In the genomic region with DNA sequence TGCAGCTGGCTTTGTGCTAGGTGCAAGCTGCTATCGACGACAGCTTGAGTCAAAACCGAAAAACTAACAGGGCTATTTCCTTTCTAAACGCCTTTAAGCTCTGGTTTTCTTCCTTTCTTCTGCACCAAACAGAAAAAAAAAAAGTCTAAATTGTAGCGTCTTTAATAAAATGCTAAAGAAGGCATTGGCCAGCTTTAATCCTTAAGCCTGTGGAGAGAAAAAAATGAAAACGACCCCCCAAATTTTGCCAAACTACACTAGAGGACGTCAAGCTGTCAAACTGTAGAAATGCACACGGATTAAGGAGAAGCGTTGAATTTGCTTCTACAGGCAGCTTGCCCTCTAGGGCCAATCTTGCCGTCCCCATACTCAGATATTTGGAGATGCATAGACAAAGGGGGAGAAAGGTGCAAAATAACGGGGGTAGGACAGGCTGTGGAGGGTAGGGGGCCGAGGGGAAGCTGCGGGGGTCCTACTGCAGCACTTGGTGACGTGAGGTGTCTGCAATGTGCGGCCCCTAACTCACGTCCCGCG, we compare ENCODE assay signal across 8 cellular contexts. TPM values are rescaled to one million over a fixed set of nuclear protein-coding genes. Genes with fewer than 3 reads are reported as not detected.
A peak's percentile ranks its signal among the peaks of the same experiment; 100 is the strongest.
DNase-seq lines count a peak whose midpoint lies in the region; ATAC-seq and TF ChIP-seq lines count a peak whose summit lies in the region.

No MANE protein-coding gene starts in this region.

- H3K4me2 ChIP-seq in PC-3 (ENCODE audit: low read length): peak overlapping the region; percentile 97

- H3K9me3 Mint-ChIP-seq in activated naive CD4-positive, alpha-beta T cell treated with anti-CD3 and anti-CD28 coated beads, Interleukin-2, amount 10 ng/mL, durations not matched to agents 7 days and 5 days: no peaks in the 10 kb centered on the region

- H3K4me1 ChIP-seq in PC-3 (ENCODE audit: insufficient read depth, low read length): no peaks in the 10 kb centered on the region

- no TSS peak for BruUV-seq in PC-3 (replicated peaks; lab: Mats Ljungman, UMichigan)

- no peaks in the 10 kb centered on the region for H3F3A ChIP-seq in PC-3 (ENCODE audit: low read length, unreplicated experiment)

- TF ChIP-seq CTCF in PC-3 (conservative IDR thresholded peaks at IDR 0.05; ENCODE audit: low read depth, low read length) (no peak), fibroblast of villous mesenchyme (IDR thresholded peaks at IDR 0.05; ENCODE audit: insufficient read depth, low read depth, low read length) (no peak)

- H3K27me3 Mint-ChIP-seq in activated naive CD4-positive, alpha-beta T cell treated with anti-CD3 and anti-CD28 coated beads, Interleukin-2, amount 10 ng/mL, durations not matched to agents 7 days and 5 days: peaks cover 92% of the 10 kb centered on the region

- H3K9me3 ChIP-seq in PC-3 (ENCODE audit: low read length): no peaks in the 10 kb centered on the region

- intact Hi-C loops in PC-3 (cut with micrococcal nuclease): no loop called here

- peaks cover 52% of the 10 kb centered on the region for H3K4me1 Mint-ChIP-seq in activated naive CD4-positive, alpha-beta T cell treated with anti-CD3 and anti-CD28 coated beads, Interleukin-2, amount 10 ng/mL, durations not matched to agents 7 days and 5 days

- H3K27ac Mint-ChIP-seq in activated naive CD4-positive, alpha-beta T cell treated with anti-CD3 and anti-CD28 coated beads, Interleukin-2, amount 10 ng/mL, durations not matched to agents 7 days and 5 days: peak overlapping the region; percentile 84

- H3K27me3 ChIP-seq in PC-3 (ENCODE audit: low read length): peaks cover 24% of the 10 kb centered on the region

- DNase-seq in activated naive CD4-positive, alpha-beta T cell treated with anti-CD3 and anti-CD28 coated beads, Interleukin-2, amount 10 ng/mL, durations not matched to agents 7 days and 5 days: no peak
- DNase-seq in activated naive CD4-positive, alpha-beta T cell treated with Interleukin-2 at 50 U/mL for 16 hours: no peak
- DNase-seq in PC-3 (no peak), fibroblast of villous mesenchyme (ENCODE audit: low read depth) (no peak), globus pallidus (ENCODE audit: low spot score) (no peak)
- no peak for DNase-seq in stimulated activated naive CD8-positive, alpha-beta T cell treated with anti-CD3 and anti-CD28 coated beads, Interleukin-15, Interleukin-2, amounts not matched to agents 100 U/mL and 50 U/mL, for 24 hours
- no peak for DNase-seq in stimulated activated CD4-positive, alpha-beta T cell treated with anti-CD3 and anti-CD28 coated beads, Interleukin-4, amount 100 ng/mL, for 24 hours

- peak overlapping the region; percentile 79 for H3K4me3 Mint-ChIP-seq in activated naive CD4-positive, alpha-beta T cell treated with anti-CD3 and anti-CD28 coated beads, Interleukin-2, amount 10 ng/mL, durations not matched to agents 7 days and 5 days

- no peak overlapping the region for H3K9ac ChIP-seq in PC-3 (ENCODE audit: low read length)

- H3K4me3 ChIP-seq in PC-3 (ENCODE audit: low read length) (peak overlapping the region; percentile 69), fibroblast of villous mesenchyme (ENCODE audit: low read depth, low read length) (peak overlapping the region; percentile 41)

- ATAC-seq in PC-3 (peak; percentile 35), HG03039 (IDR thresholded peaks at IDR 0.05; ENCODE audit: unreplicated experiment) (no peak)
- peak; percentile 3 for ATAC-seq in stimulated activated naive CD8-positive, alpha-beta T cell treated with anti-CD3 and anti-CD28 coated beads, Interleukin-15, Interleukin-2, amounts not matched to agents 100 U/mL and 50 U/mL, for 24 hours

- POLR2A ChIA-PET in PC-3 (lab: Charles Lee; ENCODE audit: unreplicated experiment): no interaction called here

- no peaks in the 10 kb centered on the region for H3K36me3 ChIP-seq in PC-3 (ENCODE audit: low read depth, low read length)

- no peak overlapping the region for H3K27ac ChIP-seq in PC-3 (ENCODE audit: low read length)

- H3K9me2 ChIP-seq in PC-3 (replicated peaks; ENCODE audit: low read length): no peaks in the 10 kb centered on the region

- no peaks in the 10 kb centered on the region for H3K79me2 ChIP-seq in PC-3 (ENCODE audit: low read length)

- CTCF ChIA-PET in activated naive CD4-positive, alpha-beta T cell treated with anti-CD3 and anti-CD28 coated beads, Interleukin-2, amount 10 ng/mL, durations not matched to agents 7 days and 5 days (lab: Charles Lee): interaction anchor here (0.8 to 2.5 kb wide), 4 partner anchors 10 to 537 kb away, joined by 3 to 10 read pairs (median 4); no protein-coding TSS in a partner anchor
- CTCF ChIA-PET in PC-3 (lab: Charles Lee): interaction anchor here (0.6 kb wide), 1 partner anchor 40 kb away, joined by 8 read pairs; no protein-coding TSS in a partner anchor

- no peaks in the 10 kb centered on the region for H4K20me1 ChIP-seq in PC-3 (ENCODE audit: low read length)

- peak overlapping the region; percentile 97 for H2AFZ ChIP-seq in PC-3 (ENCODE audit: low read length)

- peaks cover 26% of the 10 kb centered on the region for H3K36me3 Mint-ChIP-seq in activated naive CD4-positive, alpha-beta T cell treated with anti-CD3 and anti-CD28 coated beads, Interleukin-2, amount 10 ng/mL, durations not matched to agents 7 days and 5 days

RNA-seq across cellular contexts. Expression of a gene that starts 1.5 kb away (rescaled TPM):
- not detected in 2 replicates for total RNA-seq in PC-3 (2014; rRNA removed)
- total RNA-seq in fibroblast of villous mesenchyme: not detected in 2 replicates
